In the genomic region with DNA sequence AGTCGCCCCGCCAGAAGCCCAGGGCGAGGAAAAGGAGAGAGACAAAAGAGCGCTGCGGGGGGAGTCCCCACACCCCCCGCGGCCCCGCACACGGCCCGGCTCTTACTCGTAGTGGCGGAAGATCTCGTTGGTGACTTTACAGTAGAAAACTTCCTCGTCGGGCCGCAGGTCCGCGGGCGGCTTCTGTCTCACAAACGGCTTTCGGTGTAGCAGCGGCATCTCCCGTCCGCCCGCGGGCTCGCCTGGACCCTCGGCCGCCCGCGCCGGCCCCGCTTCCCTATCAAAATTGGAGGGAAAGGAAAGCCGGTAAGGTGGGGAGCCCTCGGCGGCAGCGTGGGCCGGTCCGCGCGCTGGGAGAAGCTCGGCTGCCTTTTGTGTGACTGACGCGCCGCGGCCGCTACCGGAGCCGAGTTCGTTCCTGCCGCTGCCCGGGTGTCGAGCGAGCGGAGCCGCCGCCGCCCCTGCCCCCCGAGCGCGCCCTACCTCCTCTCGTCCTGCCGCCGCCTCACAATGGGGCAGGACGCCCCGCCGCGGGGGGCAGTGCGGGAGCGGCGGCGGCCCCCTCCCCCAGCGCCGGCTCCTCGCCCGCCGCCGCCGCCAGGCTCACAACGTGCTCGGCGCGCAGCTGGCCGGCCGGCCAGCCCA, we compare ENCODE assay signal across 8 cellular contexts. TPM values are rescaled to one million over a fixed set of nuclear protein-coding genes. Genes with fewer than 3 reads are reported as not detected.
DNase-seq lines count a peak whose midpoint lies in the region; ATAC-seq and TF ChIP-seq lines count a peak whose summit lies in the region.

No MANE protein-coding gene starts in this region.

- no TSS peak for BruUV-seq in Calu3 (replicated peaks; lab: Mats Ljungman, UMichigan)

- no peaks in the 10 kb centered on the region for H3K36me3 ChIP-seq in gastroesophageal sphincter
- H3K36me3 ChIP-seq in thymus (ENCODE audit: control insufficient read depth, insufficient read depth): no peaks in the 10 kb centered on the region

- no peaks in the 10 kb centered on the region for H3K9me3 Mint-ChIP-seq in Calu3 (ENCODE audit: low read depth, unreplicated experiment)

- no peak for TF ChIP-seq CTCF in Calu3 (IDR thresholded peaks at IDR 0.05; ENCODE audit: unreplicated experiment)
- TF ChIP-seq CTCF in gastroesophageal sphincter (IDR thresholded peaks at IDR 0.05): peak in 1 of 4 experiments; percentile 16

- peaks cover 8% of the 10 kb centered on the region for H3K4me1 Mint-ChIP-seq in Calu3 (ENCODE audit: low read depth, unreplicated experiment)

- ATAC-seq in GM19455 (IDR thresholded peaks at IDR 0.05; ENCODE audit: unreplicated experiment) (peak; percentile 31), HG03565 (IDR thresholded peaks at IDR 0.05; ENCODE audit: unreplicated experiment) (peak; percentile 19), gastroesophageal sphincter (peak; percentile 25)

- intact Hi-C loops in Calu3 (cut with micrococcal nuclease; ENCODE audit: unreplicated experiment): loop anchor here (1.0 kb wide), 1 partner anchor 108 kb away; a partner anchor contains a TSS

- H3K36me3 Mint-ChIP-seq in Calu3 (ENCODE audit: insufficient read depth, unreplicated experiment): peaks cover 31% of the 10 kb centered on the region

- H3K4me3 ChIP-seq in gastroesophageal sphincter: peak overlapping the region; percentile 72 to 94
- peak overlapping the region; percentile 96 for H3K4me3 ChIP-seq in thymus (ENCODE audit: low read length)

- H3K4me3 Mint-ChIP-seq in Calu3 (ENCODE audit: low read depth, unreplicated experiment): peak overlapping the region; percentile 100

- H3K4me1 ChIP-seq in gastroesophageal sphincter: peaks cover 0 to 23% (median 4%) of the 10 kb centered on the region in 3 donors
- H3K4me1 ChIP-seq in thymus (ENCODE audit: control insufficient read depth, insufficient read depth, low read length): peaks cover 4% of the 10 kb centered on the region

- WGBS in gastroesophageal sphincter (ENCODE audit: low coverage in 1 of 2), 2 donors: 4% methylated on average over 5 of the region's 85 CpGs; no CpG with 5 or more reads in 1 of the 2 donors
- WGBS in thymus: under 1% methylated on average over 85 of the region's 85 CpGs

- no peaks in the 10 kb centered on the region for H3K27me3 ChIP-seq in gastroesophageal sphincter
- H3K27me3 ChIP-seq in thymus (ENCODE audit: control insufficient read depth, insufficient read depth): no peaks in the 10 kb centered on the region

- no peaks in the 10 kb centered on the region for H3K9me3 ChIP-seq in gastroesophageal sphincter
- no peaks in the 10 kb centered on the region for H3K9me3 ChIP-seq in thymus (ENCODE audit: control insufficient read depth)

- no peak for TF ChIP-seq POLR2A in gastroesophageal sphincter (IDR thresholded peaks at IDR 0.05)

- peak; percentile 42 for DNase-seq in Calu3
- peak; percentile 67 for DNase-seq in OCI-M1 (lab: John Stamatoyannopoulos, UW)
- DNase-seq in activated naive CD4-positive, alpha-beta T cell (lab: John Stamatoyannopoulos, UW): peak in 3 of 4 experiments; percentile 28 to 59 (median 50)
- peak in 46 of 56 donors; percentile 11 to 79 (median 54) for DNase-seq in nucleus accumbens (lab: John Stamatoyannopoulos, UW)

- H3K27ac ChIP-seq in gastroesophageal sphincter (peak overlapping the region; percentile 93 to 97 (median 96)), thymus (ENCODE audit: low read depth) (peak overlapping the region; percentile 99)

- no peak for TF ChIP-seq EP300 in gastroesophageal sphincter (IDR thresholded peaks at IDR 0.05)

- H3K27me3 Mint-ChIP-seq in Calu3 (ENCODE audit: unreplicated experiment): no peaks in the 10 kb centered on the region

- CTCF ChIA-PET in Calu3 (lab: Charles Lee): interaction anchor here (0.6 to 0.8 kb wide), 2 partner anchors 11 to 64 kb away, joined by 3 read pairs; no protein-coding TSS in a partner anchor

- peak overlapping the region; percentile 99 for H3K27ac Mint-ChIP-seq in Calu3 (ENCODE audit: unreplicated experiment)

RNA-seq across cellular contexts. Expression of a gene that starts 0.7 kb away (rescaled TPM):
- total RNA-seq in Calu3 (2022) (35.7 and 38.1 TPM in 2 replicates), gastroesophageal sphincter (10 to 100 TPM; 17.0 to 36.9 (median 21.6) TPM)
- 41.2 TPM for polyA plus RNA-seq in thymus

Comparison
In these comparisons a context has a peak if more than half of its experiments do, and no peak if none do; other contexts are left out.
1. Peak in every context shown above with its lines: DNase-seq, ATAC-seq, H3K4me3 ChIP-seq and H3K27ac ChIP-seq.